In genomic region chr12:6195665-6196535, GRCh38 we compare ENCODE assay signal across 8 cellular contexts.
DNase-seq lines count a peak whose midpoint lies in the region; ATAC-seq lines count a peak whose summit lies in the region.

No MANE protein-coding gene starts in this region.

- ATAC-seq in GM18511 (IDR thresholded peaks at IDR 0.05; ENCODE audit: unreplicated experiment) (peak; percentile 62), HG02571 (IDR thresholded peaks at IDR 0.05; ENCODE audit: unreplicated experiment) (no peak)

- H3K4me3 ChIP-seq in ACC112 (ENCODE audit: low read depth, low read length), result no peak overlapping the region

- no peaks in the 10 kb centered on the region for H3K79me2 ChIP-seq in ACC112 (ENCODE audit: control insufficient read depth, insufficient read depth, low read length, unreplicated experiment)

- H3K27ac ChIP-seq in ACC112 (ENCODE audit: low read depth, low read length), result peak overlapping the region; percentile 29; the same call in 1 of the 2 replicates

- no peaks in the 10 kb centered on the region for H3K27me3 ChIP-seq in ACC112 (ENCODE audit: insufficient read depth, low read length)

- no peaks in the 10 kb centered on the region for H3K36me3 ChIP-seq in ACC112 (ENCODE audit: insufficient read depth, low read length)

- H2AFZ ChIP-seq in ACC112 (ENCODE audit: low read length, unreplicated experiment), result peak overlapping the region; percentile 56

- DNase-seq in NCI-H1417 treated with DMSO at 0.1 percent for 48 hours (lab: John Stamatoyannopoulos, UW) (peak; percentile 7), UCSD-AML1 (lab: John Stamatoyannopoulos, UW; ENCODE audit: unreplicated experiment) (peak; percentile 80), T47D (ENCODE audit: low read depth in 1 of 2, low spot score in 1 of 2) (peak; percentile 67 to 70), islet precursor cell (peak; percentile 98)
- DNase-seq in stimulated activated CD4-positive, alpha-beta T cell treated with anti-CD3 and anti-CD28 coated beads, Interleukin-12 subunit alpha, Interleukin-12 subunit beta, amount 100 ng/mL, for 4 hours, result peak; percentile 76

- in situ Hi-C loops in T47D (cut with HindIII; ENCODE audit: low pct_unique_long_range_greater_than_20kb, low sequenced_read_pairs), result no loop called here

- H3K4me1 ChIP-seq in ACC112 (ENCODE audit: control insufficient read depth, insufficient read depth, low read length, unreplicated experiment), result peaks cover 7% of the 10 kb centered on the region

Comparison
In these comparisons a context has a peak if more than half of its experiments do, and no peak if none do; other contexts are left out.
1. DNase-seq: peak in every context shown above with its lines; median percentile 98 in islet precursor cell; 80 in UCSD-AML1; 76 in stimulated activated CD4-positive, alpha-beta T cell treated with anti-CD3 and anti-CD28 coated beads, Interleukin-12 subunit alpha, Interleukin-12 subunit beta, amount 100 ng/mL, for 4 hours; 68 in T47D; 7 in NCI-H1417 treated with DMSO at 0.1 percent for 48 hours.